ENCODE assay signal across 2 cellular contexts in the genomic region with DNA sequence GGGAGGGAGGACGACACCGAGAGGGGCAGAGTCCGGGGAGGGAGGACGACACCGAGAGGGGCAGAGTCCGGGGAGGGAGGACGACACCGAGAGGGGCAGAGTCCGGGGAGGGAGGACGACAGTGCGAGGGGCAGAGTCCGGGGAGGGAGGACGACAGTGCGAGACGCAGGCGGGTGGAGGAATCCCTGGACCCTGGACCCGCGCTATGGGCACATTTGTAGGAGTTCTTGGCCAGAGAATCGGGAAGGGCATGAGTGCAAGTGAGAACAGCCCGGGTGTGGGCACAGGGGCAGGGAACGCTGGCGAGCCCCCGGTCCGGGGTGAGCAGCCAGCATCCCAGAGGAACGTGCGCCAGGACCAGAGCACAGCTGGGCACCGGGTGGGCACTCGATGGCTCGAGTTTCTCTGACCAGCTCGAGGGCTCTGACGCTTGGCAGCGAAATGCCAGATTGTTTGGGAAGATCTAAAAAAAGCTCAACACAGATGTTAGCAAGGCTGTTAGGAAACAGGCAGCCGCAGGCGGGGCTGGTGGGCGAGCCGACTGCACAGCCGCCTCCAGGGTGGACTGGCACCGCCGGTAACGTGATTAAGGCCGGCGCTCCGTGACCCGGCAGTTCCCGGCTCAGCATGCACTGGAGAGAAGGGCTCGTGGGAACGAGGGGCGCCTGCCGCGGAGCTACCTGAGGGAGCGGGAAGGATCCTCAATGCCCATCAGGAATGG.
TF ChIP-seq lines count a peak whose summit lies in the region.

No MANE protein-coding gene starts in this region.

TF ChIP-seq in GM23338, 12 proteins besides CTCF, POLR2A, EP300 and RAD21:
- TF ChIP-seq JUNB (IDR thresholded peaks at IDR 0.05; ENCODE audit: unreplicated experiment) (no peak), ZNF114 (CRISPR knock-in tag; IDR thresholded peaks at IDR 0.05) (no peak), ZNF331 (CRISPR knock-in tag; IDR thresholded peaks at IDR 0.05; ENCODE audit: low read depth) (no peak), ZNF462 (CRISPR knock-in tag; IDR thresholded peaks at IDR 0.05) (no peak), CREB1 (CRISPR knock-in tag; IDR thresholded peaks at IDR 0.05; ENCODE audit: low read depth) (no peak), EZH2 (IDR thresholded peaks at IDR 0.05; ENCODE audit: low read depth, unreplicated experiment) (no peak), STAT1 (IDR thresholded peaks at IDR 0.05; ENCODE audit: unreplicated experiment) (no peak), NANOG (IDR thresholded peaks at IDR 0.05; ENCODE audit: borderline replicate concordance) (no peak), EZH2phosphoT487 (IDR thresholded peaks at IDR 0.05; ENCODE audit: unreplicated experiment) (no peak), POLR2AphosphoS5 (IDR thresholded peaks at IDR 0.05; ENCODE audit: low read depth) (no peak)
- TF ChIP-seq, protein P1, sequence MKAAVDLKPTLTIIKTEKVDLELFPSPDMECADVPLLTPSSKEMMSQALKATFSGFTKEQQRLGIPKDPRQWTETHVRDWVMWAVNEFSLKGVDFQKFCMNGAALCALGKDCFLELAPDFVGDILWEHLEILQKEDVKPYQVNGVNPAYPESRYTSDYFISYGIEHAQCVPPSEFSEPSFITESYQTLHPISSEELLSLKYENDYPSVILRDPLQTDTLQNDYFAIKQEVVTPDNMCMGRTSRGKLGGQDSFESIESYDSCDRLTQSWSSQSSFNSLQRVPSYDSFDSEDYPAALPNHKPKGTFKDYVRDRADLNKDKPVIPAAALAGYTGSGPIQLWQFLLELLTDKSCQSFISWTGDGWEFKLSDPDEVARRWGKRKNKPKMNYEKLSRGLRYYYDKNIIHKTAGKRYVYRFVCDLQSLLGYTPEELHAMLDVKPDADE (IDR thresholded peaks at IDR 0.05) = no peak

TF ChIP-seq in H1, 55 proteins besides CTCF, POLR2A, EP300 and RAD21:
- TF ChIP-seq, protein P2, sequence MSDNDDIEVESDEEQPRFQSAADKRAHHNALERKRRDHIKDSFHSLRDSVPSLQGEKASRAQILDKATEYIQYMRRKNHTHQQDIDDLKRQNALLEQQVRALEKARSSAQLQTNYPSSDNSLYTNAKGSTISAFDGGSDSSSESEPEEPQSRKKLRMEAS (IDR thresholded peaks at IDR 0.05) = 0 out of 2 replicates have a peak, but pooled peaks have one; percentile 9
- TF ChIP-seq E2F6 (IDR thresholded peaks at IDR 0.05) (peak; percentile 58), USF2 (IDR thresholded peaks at IDR 0.05; ENCODE audit: low read length) (no peak)
TF ChIP-seq in H1: peak in this region for 2.
